16 cellular contexts compared by ENCODE assay signal in the genomic region with DNA sequence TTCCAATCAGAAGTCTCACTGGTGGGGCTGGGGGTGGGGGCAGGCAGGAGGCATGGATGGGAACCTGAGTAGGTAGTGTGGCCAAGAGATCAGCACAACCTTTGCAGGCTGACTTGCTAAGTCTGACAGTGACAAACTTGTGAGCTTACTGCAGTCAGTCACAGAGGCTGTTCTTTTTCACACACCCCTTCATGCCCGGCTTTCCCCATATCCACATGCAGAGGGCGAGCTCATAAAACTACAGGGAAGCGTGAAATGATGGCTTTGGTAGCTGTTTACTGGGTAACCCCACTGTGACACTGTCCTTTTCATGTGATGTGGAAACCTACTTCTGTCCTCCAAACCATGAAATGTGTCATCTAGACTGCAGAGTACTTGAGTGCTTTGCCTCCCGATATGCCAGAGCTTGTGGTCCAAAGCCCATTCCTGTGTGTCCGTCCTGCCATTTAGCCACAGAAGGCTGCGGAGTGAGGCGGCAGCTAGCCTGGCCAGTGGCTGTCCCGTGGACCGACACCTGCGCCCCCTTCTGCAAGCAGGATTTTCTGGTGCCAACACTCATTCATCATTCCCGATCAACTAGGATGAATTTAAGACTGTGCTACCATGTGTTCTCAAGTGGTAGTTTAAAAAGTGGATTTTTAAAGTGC. TPM values are rescaled to one million over a fixed set of nuclear protein-coding genes. Genes with fewer than 3 reads are reported as not detected.
A peak's percentile ranks its signal among the peaks of the same experiment; 100 is the strongest.
DNase-seq lines count a peak whose midpoint lies in the region; TF ChIP-seq lines count a peak whose summit lies in the region.
"Had no signal": no experiment of that assay in that cellular context is flagged by ENCODE, and none has a peak within 500 bp of the region (broad histone marks: within the 10 kb centered on the region; RNA-seq: fewer than 3 reads in every experiment).

No MANE protein-coding gene starts in this region.

- H3K27ac ChIP-seq in mammary epithelial cell (ENCODE audit: insufficient read depth, low read depth, low read length) (no peak overlapping the region), neural progenitor cell (peak overlapping the region; percentile 20), right atrium auricular region (no peak overlapping the region)
- H3K27ac ChIP-seq: BLaER1, GM23248, HL-60, SJCRH30 had no signal

- CTCF ChIA-PET in Caco-2 (lab: Charles Lee) (no interaction called here), mammary epithelial cell (lab: Charles Lee; ENCODE audit: low non-redundant PET) (no interaction called here)

- no peak overlapping the region for H2AFZ ChIP-seq in mammary epithelial cell (ENCODE audit: low read depth, low read length)
- no peak overlapping the region for H2AFZ ChIP-seq in neural progenitor cell (replicated peaks)
- H2AFZ ChIP-seq: GM23248 had no signal

- no peaks in the 10 kb centered on the region for H3K4me1 ChIP-seq in Caco-2
- peaks cover 6% of the 10 kb centered on the region for H3K4me1 ChIP-seq in mammary epithelial cell (ENCODE audit: insufficient read depth, low read length)
- no peaks in the 10 kb centered on the region for H3K4me1 ChIP-seq in neural progenitor cell
- H3K4me1 ChIP-seq in right atrium auricular region, result no peaks in the 10 kb centered on the region
- H3K4me1 ChIP-seq: SJCRH30 had no signal

- H3K4me3 ChIP-seq in Caco-2 (ENCODE audit: low read depth, low read length), result no peak overlapping the region
- no peak overlapping the region for H3K4me3 ChIP-seq in mammary epithelial cell (replicated peaks in 1 of 3; ENCODE audit: insufficient read depth in 1 of 3, low read depth in 2 of 3, low read length in 3 of 3)
- H3K4me3 ChIP-seq in neural progenitor cell, result no peak overlapping the region
- no peak overlapping the region for H3K4me3 ChIP-seq in right atrium auricular region
- H3K4me3 ChIP-seq: BLaER1, GM23248, SJCRH30 had no signal

- H3K36me3 Mint-ChIP-seq in Caco-2 (ENCODE audit: insufficient read depth, unreplicated experiment) (peaks cover 30% of the 10 kb centered on the region), neural progenitor cell (peaks cover 60% of the 10 kb centered on the region)

- no peaks in the 10 kb centered on the region for H3K9me3 Mint-ChIP-seq in Caco-2 (ENCODE audit: unreplicated experiment)
- H3K9me3 Mint-ChIP-seq in neural progenitor cell, result no peaks in the 10 kb centered on the region
- H3K9me3 Mint-ChIP-seq: HFFc6 had no signal

- TF ChIP-seq CTCF in Caco-2 (IDR thresholded peaks at IDR 0.05; ENCODE audit: insufficient read depth in 1 of 2, low read depth in 1 of 2, low read length in 1 of 2, severe bottlenecking in 1 of 2, unreplicated experiment in 1 of 2) (no peak), mammary epithelial cell (conservative IDR thresholded peaks at IDR 0.05 in 1 of 2, IDR thresholded peaks at IDR 0.05 in 1 of 2; ENCODE audit: extremely low read depth in 1 of 2, insufficient read depth in 1 of 2, low read depth in 1 of 2, low read length in 2 of 2) (no peak), neural progenitor cell (IDR thresholded peaks at IDR 0.05) (no peak), right atrium auricular region (IDR thresholded peaks at IDR 0.05) (no peak)

- H3F3A ChIP-seq in neural progenitor cell (ENCODE audit: low read depth), result no peaks in the 10 kb centered on the region

- H3K4me1 Mint-ChIP-seq in Caco-2 (ENCODE audit: low read depth, unreplicated experiment), result no peaks in the 10 kb centered on the region
- H3K4me1 Mint-ChIP-seq in neural progenitor cell, result no peaks in the 10 kb centered on the region

- intact Hi-C loops in Caco-2 (cut with micrococcal nuclease; ENCODE audit: unreplicated experiment) (no loop called here), mammary epithelial cell (cut with micrococcal nuclease) (no loop called here)

- no peaks in the 10 kb centered on the region for H3K9me3 ChIP-seq in Caco-2
- no peaks in the 10 kb centered on the region for H3K9me3 ChIP-seq in mammary epithelial cell (replicated peaks; ENCODE audit: insufficient read depth, low read length)
- H3K9me3 ChIP-seq in neural progenitor cell (ENCODE audit: low read depth), result no peaks in the 10 kb centered on the region
- H3K9me3 ChIP-seq in right atrium auricular region, result no peaks in the 10 kb centered on the region
- H3K9me3 ChIP-seq: BLaER1, SJCRH30 had no signal

- POLR2A ChIA-PET in Caco-2 (lab: Charles Lee), result no interaction called here

- 88% methylated on average over 11 of the region's 11 CpGs for WGBS in mammary epithelial cell (ENCODE audit: low coverage, missing lambda C conversion rate)

- no peak overlapping the region for H3K4me3 Mint-ChIP-seq in Caco-2 (ENCODE audit: unreplicated experiment)
- no peak overlapping the region for H3K4me3 Mint-ChIP-seq in neural progenitor cell
- H3K4me3 Mint-ChIP-seq: HFFc6 had no signal

- H3K27me3 ChIP-seq in Caco-2 (replicated peaks; ENCODE audit: control insufficient read depth, insufficient read depth, low read length) (no peaks in the 10 kb centered on the region), mammary epithelial cell (ENCODE audit: insufficient read depth, low read length) (no peaks in the 10 kb centered on the region), neural progenitor cell (no peaks in the 10 kb centered on the region), right atrium auricular region (no peaks in the 10 kb centered on the region)
- H3K27me3 ChIP-seq: BLaER1, SJCRH30 had no signal

- no peaks in the 10 kb centered on the region for H4K20me1 ChIP-seq in mammary epithelial cell (ENCODE audit: insufficient read depth, low read length)
- H4K20me1 ChIP-seq in neural progenitor cell (ENCODE audit: low read depth), result peaks cover 46% of the 10 kb centered on the region

- no peak for DNase-seq in Caco-2
- peak; percentile 20 for DNase-seq in MV-4-11 (lab: John Stamatoyannopoulos, UW)
- no peak for DNase-seq in mammary epithelial cell
- no peak for DNase-seq in neural progenitor cell (ENCODE audit: low spot score)
- no peak for DNase-seq in right atrium auricular region (ENCODE audit: low spot score)
- DNase-seq in UCSD-AML1 (lab: John Stamatoyannopoulos, UW; ENCODE audit: unreplicated experiment), result no peak
- DNase-seq in OCI-M2 (lab: John Stamatoyannopoulos, UW; ENCODE audit: unreplicated experiment), result no peak
- DNase-seq: GM23248, HFFc6, KBM-7, NCI-H1930, NCI-H2171 treated with DMSO at 0.1 percent for 48 hours, SJCRH30, SW 1271 had no signal

- H3K36me3 ChIP-seq in Caco-2 (ENCODE audit: control insufficient read depth, insufficient read depth, low read length) (no peaks in the 10 kb centered on the region; the same call in 1 of the 2 replicates), mammary epithelial cell (ENCODE audit: insufficient read depth, low read length) (peaks cover 49% of the 10 kb centered on the region), neural progenitor cell (peaks cover 6% of the 10 kb centered on the region), right atrium auricular region (peaks cover 72% of the 10 kb centered on the region)

- H3K4me2 ChIP-seq in mammary epithelial cell (ENCODE audit: insufficient read depth, low read depth, low read length), result no peak overlapping the region
- H3K4me2 ChIP-seq in neural progenitor cell, result no peak overlapping the region

- H3K27me3 Mint-ChIP-seq in Caco-2 (ENCODE audit: insufficient read depth, unreplicated experiment) (no peaks in the 10 kb centered on the region), neural progenitor cell (ENCODE audit: insufficient read depth, low read depth) (peaks cover 2% of the 10 kb centered on the region)

- dilution Hi-C loops in mammary epithelial cell (cut with HindIII; ENCODE audit: low sequenced_read_pairs), result no loop called here

- H3K9ac ChIP-seq in mammary epithelial cell (ENCODE audit: insufficient read depth, low read length), result no peak overlapping the region
- H3K9ac ChIP-seq in neural progenitor cell, result no peak overlapping the region
- H3K9ac ChIP-seq: BLaER1, GM23248 had no signal

- in situ Hi-C loops in mammary epithelial cell (cut with MboI; ENCODE audit: low sequenced_read_pairs in 2 of 2), result no loop called here

- no peak overlapping the region for H3K27ac Mint-ChIP-seq in Caco-2 (ENCODE audit: unreplicated experiment)
- no peak overlapping the region for H3K27ac Mint-ChIP-seq in neural progenitor cell
- H3K27ac Mint-ChIP-seq: HFFc6 had no signal

- BruUV-seq in Caco-2 (replicated peaks; lab: Mats Ljungman, UMichigan) (TSS peak; percentile 13), mammary epithelial cell (replicated peaks; lab: Mats Ljungman, UMichigan) (TSS peak; percentile 14)

- H3K79me2 ChIP-seq in mammary epithelial cell (ENCODE audit: insufficient read depth, low read length) (peaks cover 83% of the 10 kb centered on the region), neural progenitor cell (ENCODE audit: low read depth) (peaks cover 45% of the 10 kb centered on the region)

RNA-seq across cellular contexts. Expression of a gene that starts 9.8 kb away (rescaled TPM):
- total RNA-seq in Caco-2 (2022) (19.1 and 20.3 TPM in 2 replicates), mammary epithelial cell (10 to 100 TPM; 17.0 to 31.4 TPM), neural progenitor cell (ENCODE audit: low replicate concordance) (15.6 and 30.8 TPM in 2 replicates), right atrium auricular region (10 to 100 TPM in 1 of 2 donors, 1 to 10 TPM in 1; 8.2 to 19.7 TPM)
- polyA plus RNA-seq in mammary epithelial cell, result 31.1 TPM
- 102 TPM for polyA minus RNA-seq in mammary epithelial cell

RNA-seq across cellular contexts. Expression of a gene that starts 9.9 kb away (rescaled TPM):
- total RNA-seq in Caco-2 (2022), result 13.4 and 14.7 TPM in 2 replicates
- total RNA-seq in mammary epithelial cell, result 10 to 100 TPM; 24.2 to 41.1 TPM
- polyA plus RNA-seq in mammary epithelial cell, result 62.5 TPM
- 86.8 TPM for polyA minus RNA-seq in mammary epithelial cell
- 13.4 and 24.3 TPM in 2 replicates for total RNA-seq in neural progenitor cell (ENCODE audit: low replicate concordance)
- total RNA-seq in right atrium auricular region, result 1 to 10 TPM; 1.5 to 4.8 TPM

RNA-seq across cellular contexts. Expression of a gene that starts 27.6 kb away (rescaled TPM):
- total RNA-seq in Caco-2 (2022) (37.1 and 41.3 TPM in 2 replicates), mammary epithelial cell (100 to 1,000 TPM in 1 of 2 donors, 10 to 100 TPM in 1; 48.3 to 112 TPM), neural progenitor cell (ENCODE audit: low replicate concordance) (13.6 and 19.3 TPM in 2 replicates), right atrium auricular region (10 to 100 TPM; 11.3 to 17.9 TPM)
- 30.6 TPM for polyA plus RNA-seq in mammary epithelial cell
- polyA minus RNA-seq in mammary epithelial cell, result 221 TPM

RNA-seq across cellular contexts. Expression of a gene that starts 39.8 kb away (rescaled TPM):
- 69.7 and 74.0 TPM in 2 replicates for total RNA-seq in Caco-2 (2022)
- total RNA-seq in mammary epithelial cell, result 10 to 100 TPM; 33.3 to 62.7 TPM
- polyA plus RNA-seq in mammary epithelial cell, result 37.9 TPM
- 25.1 TPM for polyA minus RNA-seq in mammary epithelial cell
- 131 and 309 TPM in 2 replicates for total RNA-seq in neural progenitor cell (ENCODE audit: low replicate concordance)
- 10 to 100 TPM; 37.3 to 49.5 TPM for total RNA-seq in right atrium auricular region

RNA-seq across cellular contexts. Expression of a gene that starts 39.9 kb away (rescaled TPM):
- total RNA-seq in Caco-2 (2022) (11.0 and 14.1 TPM in 2 replicates), mammary epithelial cell (10 to 100 TPM; 14.6 to 15.3 TPM), neural progenitor cell (ENCODE audit: low replicate concordance) (22.3 and 26.1 TPM in 2 replicates), right atrium auricular region (10 to 100 TPM; 15.4 to 21.8 TPM)
- polyA plus RNA-seq in mammary epithelial cell, result 11.8 TPM
- polyA minus RNA-seq in mammary epithelial cell, result 2.7 TPM
